11 cellular contexts compared by ENCODE assay signal in genomic region chr2:40343904-40344303, GRCh38.
A peak's percentile ranks its signal among the peaks of the same experiment; 100 is the strongest.
DNase-seq lines count a peak whose midpoint lies in the region; ATAC-seq, FAIRE-seq and TF ChIP-seq lines count a peak whose summit lies in the region.
"Had no signal": no experiment of that assay in that cellular context is flagged by ENCODE, and none has a peak within 500 bp of the region (broad histone marks: within the 10 kb centered on the region; RNA-seq: fewer than 3 reads in every experiment).

No MANE protein-coding gene starts in this region.

- no peak for DNase-seq in D721Med (ENCODE audit: insufficient read length, low spot score)
- peak; percentile 49 for DNase-seq in NCI-H226
- DNase-seq in dedifferentiated amniotic fluid mesenchymal stem cell (ENCODE audit: extremely low spot score), result peak; percentile 71
- peak; percentile 64 for DNase-seq in non-pigmented ciliary epithelial cell (ENCODE audit: low read depth)
- no peak for DNase-seq in hippocampal formation (lab: John Stamatoyannopoulos, UW)
- no peak for DNase-seq in stimulated activated naive CD8-positive, alpha-beta T cell treated with anti-CD3 and anti-CD28 coated beads, Interleukin-15, Interleukin-2, amounts not matched to agents 100 U/mL and 50 U/mL, for 24 hours
- DNase-seq in frontal cortex (ENCODE audit: low spot score in 2 of 2), result no peak
- DNase-seq: KG1, NCI-H1436, WERI-Rb-1 had no signal

- FAIRE-seq in D721Med (lab: Jason Lieb, UNC), result peak; percentile 6
- no peak for FAIRE-seq in frontal cortex (lab: Jason Lieb, UNC)

- ATAC-seq in GM19397 (IDR thresholded peaks at IDR 0.05; ENCODE audit: unreplicated experiment), result no peak
- ATAC-seq in stimulated activated naive CD8-positive, alpha-beta T cell treated with anti-CD3 and anti-CD28 coated beads, Interleukin-15, Interleukin-2, amounts not matched to agents 100 U/mL and 50 U/mL, for 24 hours, result no peak

- TF ChIP-seq CTCF in D721Med (IDR thresholded peaks at IDR 0.05; ENCODE audit: insufficient read depth, missing control alignments), result no peak

Comparison
In these comparisons a context has a peak if more than half of its experiments do, and no peak if none do; other contexts are left out.
1. DNase-seq: peak in NCI-H226 (single experiment), dedifferentiated amniotic fluid mesenchymal stem cell (single experiment) and non-pigmented ciliary epithelial cell (single experiment); none in D721Med (single experiment), hippocampal formation (0 of 2), stimulated activated naive CD8-positive, alpha-beta T cell treated with anti-CD3 and anti-CD28 coated beads, Interleukin-15, Interleukin-2, amounts not matched to agents 100 U/mL and 50 U/mL, for 24 hours (single experiment) and frontal cortex (0 of 2).